ENCODE assay signal across 1 cellular context in genomic region chr5:177511181-177511580, GRCh38.
TF ChIP-seq lines count a peak whose summit lies in the region.

No MANE protein-coding gene starts in this region.

TF ChIP-seq in H1, 55 proteins besides CTCF, POLR2A, EP300 and RAD21:
- TF ChIP-seq CTBP2 (IDR thresholded peaks at IDR 0.05; ENCODE audit: borderline replicate concordance, insufficient read depth, insufficient read length, low read length): no peak
- no peak for TF ChIP-seq SP1 (IDR thresholded peaks at IDR 0.05; ENCODE audit: low read depth, low read length)
- no peak for TF ChIP-seq POLR2AphosphoS5 (IDR thresholded peaks at IDR 0.05; ENCODE audit: low read depth, low read length)
- TF ChIP-seq CHD2 (IDR thresholded peaks at IDR 0.05; ENCODE audit: low read length): no peak
- no peak for TF ChIP-seq KDM5A (IDR thresholded peaks at IDR 0.05; ENCODE audit: low read length)
- no peak for TF ChIP-seq RFX5 (IDR thresholded peaks at IDR 0.05; ENCODE audit: borderline replicate concordance, low read depth, low read length)
- no peak for TF ChIP-seq ZNF274 (IDR thresholded peaks at IDR 0.05; ENCODE audit: borderline replicate concordance, extremely low read depth, low read length)
- TF ChIP-seq ASH2L (IDR thresholded peaks at IDR 0.05; ENCODE audit: low read length): no peak
- TF ChIP-seq SIX5 (IDR thresholded peaks at IDR 0.05; ENCODE audit: low read depth, low read length): no peak
- TF ChIP-seq, protein P1, sequence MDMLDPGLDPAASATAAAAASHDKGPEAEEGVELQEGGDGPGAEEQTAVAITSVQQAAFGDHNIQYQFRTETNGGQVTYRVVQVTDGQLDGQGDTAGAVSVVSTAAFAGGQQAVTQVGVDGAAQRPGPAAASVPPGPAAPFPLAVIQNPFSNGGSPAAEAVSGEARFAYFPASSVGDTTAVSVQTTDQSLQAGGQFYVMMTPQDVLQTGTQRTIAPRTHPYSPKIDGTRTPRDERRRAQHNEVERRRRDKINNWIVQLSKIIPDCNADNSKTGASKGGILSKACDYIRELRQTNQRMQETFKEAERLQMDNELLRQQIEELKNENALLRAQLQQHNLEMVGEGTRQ (IDR thresholded peaks at IDR 0.05; ENCODE audit: low read length): no peak
